In genomic region chr3:38655708-38656300, GRCh38 we compare ENCODE assay signal across 9 cellular contexts.
DNase-seq lines count a peak whose midpoint lies in the region; ATAC-seq and TF ChIP-seq lines count a peak whose summit lies in the region.
"Had no signal": no experiment of that assay in that cellular context is flagged by ENCODE, and none has a peak within 500 bp of the region (broad histone marks: within the 10 kb centered on the region; RNA-seq: fewer than 3 reads in every experiment).

No MANE protein-coding gene starts in this region.

- H3K4me3 ChIP-seq in NT2/D1 (ENCODE audit: insufficient read length, low read depth), result no peak overlapping the region
- H3K4me3 ChIP-seq: SK-N-MC had no signal

- peak; percentile 61 to 67 (median 61) for TF ChIP-seq CTCF in nephron (IDR thresholded peaks at IDR 0.05; ENCODE audit: unreplicated experiment in 3 of 3)

- H3K27me3 ChIP-seq in NT2/D1 (ENCODE audit: insufficient read depth, insufficient read length), result peaks cover 35% of the 10 kb centered on the region

- no peaks in the 10 kb centered on the region for H3K36me3 Mint-ChIP-seq in nephron (ENCODE audit: low read depth)

- no peaks in the 10 kb centered on the region for H3K9me3 Mint-ChIP-seq in nephron

- no peaks in the 10 kb centered on the region for H3K36me3 ChIP-seq in NT2/D1 (ENCODE audit: insufficient read depth, insufficient read length, low read length)

- peaks cover 4% of the 10 kb centered on the region for H3K4me1 ChIP-seq in NT2/D1 (ENCODE audit: insufficient read depth, insufficient read length)

- DNase-seq in COLO829 (ENCODE audit: low spot score) (peak; percentile 60), HCEC 1CT (peak; percentile 39), NT2/D1 (ENCODE audit: low read depth, low spot score) (peak; percentile 68), NK-92 (lab: John Stamatoyannopoulos, UW; ENCODE audit: unreplicated experiment) (no peak)
- peak; percentile 22 for DNase-seq in central memory CD4-positive, alpha-beta T cell

- no peak overlapping the region for H3K4me3 Mint-ChIP-seq in nephron

- H3K4me1 Mint-ChIP-seq in nephron, result no peaks in the 10 kb centered on the region

- peaks cover 52% of the 10 kb centered on the region for H3K27me3 Mint-ChIP-seq in nephron (ENCODE audit: low read depth)

- H3K9me3 ChIP-seq in NT2/D1 (ENCODE audit: insufficient read depth, low read length), result peaks cover 13% of the 10 kb centered on the region

- no peak overlapping the region for H3K9ac ChIP-seq in NT2/D1 (ENCODE audit: insufficient read length, low read depth)

- H3K27ac Mint-ChIP-seq in nephron, result no peak overlapping the region

- ATAC-seq in HG03378 (IDR thresholded peaks at IDR 0.05; ENCODE audit: unreplicated experiment) (no peak), GM18907 (IDR thresholded peaks at IDR 0.05; ENCODE audit: unreplicated experiment) (no peak)
